Comparison of ENCODE assay signal across 9 cellular contexts in the genomic region with DNA sequence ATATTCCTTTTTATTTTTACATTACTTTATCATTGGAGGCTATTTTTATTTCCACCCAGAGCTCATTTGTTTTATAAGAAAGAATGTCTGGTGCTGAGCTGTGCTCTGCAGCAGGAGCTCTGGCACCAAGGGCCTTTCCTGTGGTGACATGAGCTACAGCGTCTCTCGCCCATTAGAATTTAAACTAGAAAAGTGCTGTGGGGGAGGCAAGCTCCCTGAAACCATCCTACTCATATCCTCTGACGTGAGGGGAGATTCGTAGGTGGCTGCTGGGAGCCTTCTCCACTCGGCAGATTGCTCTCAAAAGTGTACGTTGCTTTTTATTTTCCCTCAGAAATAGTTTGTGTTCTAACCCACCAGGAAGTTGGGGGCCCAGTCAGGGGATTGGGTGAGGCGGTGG.
A peak's percentile ranks its signal among the peaks of the same experiment; 100 is the strongest.
DNase-seq lines count a peak whose midpoint lies in the region; ATAC-seq and TF ChIP-seq lines count a peak whose summit lies in the region.
"Had no signal": no experiment of that assay in that cellular context is flagged by ENCODE, and none has a peak within 500 bp of the region (broad histone marks: within the 10 kb centered on the region; RNA-seq: fewer than 3 reads in every experiment).

No MANE protein-coding gene starts in this region.

- H3K9me3 Mint-ChIP-seq in activated T-helper 17 cell treated with anti-CD3 and anti-CD28 coated beads, Interleukin-2, amount 50 U/mL, for 72 hours, result peaks cover 5% of the 10 kb centered on the region

- no peaks in the 10 kb centered on the region; the same call in 1 of the 2 replicates for H3K79me2 ChIP-seq in MM.1S (ENCODE audit: low read length)

- H3K4me2 ChIP-seq in MM.1S (ENCODE audit: low read depth, low read length), result no peak overlapping the region

- peaks cover 26% of the 10 kb centered on the region for H3K36me3 Mint-ChIP-seq in activated T-helper 17 cell treated with anti-CD3 and anti-CD28 coated beads, Interleukin-2, amount 50 U/mL, for 72 hours (ENCODE audit: low read depth)

- no peaks in the 10 kb centered on the region for H3K4me1 ChIP-seq in MM.1S (ENCODE audit: low read length)
- peaks cover 5% of the 10 kb centered on the region for H3K4me1 ChIP-seq in right cardiac atrium (ENCODE audit: control insufficient read depth, insufficient read depth, low read length)
- H3K4me1 ChIP-seq: pancreas had no signal

- peak overlapping the region; percentile 77 for H3K27ac Mint-ChIP-seq in activated T-helper 17 cell treated with anti-CD3 and anti-CD28 coated beads, Interleukin-2, amount 50 U/mL, for 72 hours

- peak overlapping the region; percentile 79 for H3K4me3 Mint-ChIP-seq in activated T-helper 17 cell treated with anti-CD3 and anti-CD28 coated beads, Interleukin-2, amount 50 U/mL, for 72 hours

- H3K9ac ChIP-seq in MM.1S (ENCODE audit: low read length), result no peak overlapping the region

- no peaks in the 10 kb centered on the region; the same call in 1 of the 2 replicates for H3K36me3 ChIP-seq in MM.1S (replicated peaks; ENCODE audit: insufficient read depth, low read length)
- H3K36me3 ChIP-seq: pancreas had no signal

- TF ChIP-seq CTCF in MM.1S (IDR thresholded peaks at IDR 0.05; ENCODE audit: low read length), result no peak

- 21% methylated on average over 7 of the region's 7 CpGs for WGBS in right cardiac atrium

- no peaks in the 10 kb centered on the region for H3F3A ChIP-seq in MM.1S (ENCODE audit: insufficient read depth, low read length)

- intact Hi-C loops in right cardiac atrium (cut with DNase I), result no loop called here

- H4K20me1 ChIP-seq in MM.1S (ENCODE audit: insufficient read depth, low read length), result no peaks in the 10 kb centered on the region

- no peaks in the 10 kb centered on the region for H3K9me2 ChIP-seq in MM.1S (replicated peaks; ENCODE audit: insufficient read depth, low read length)

- ATAC-seq in activated T-helper 17 cell treated with anti-CD3 and anti-CD28 coated beads, Interleukin-2, amount 50 U/mL, for 72 hours (replicated peaks), result peak; percentile 89
- ATAC-seq in right cardiac atrium, result peak; percentile 43 to 64
- ATAC-seq in HG03095 (IDR thresholded peaks at IDR 0.05; ENCODE audit: unreplicated experiment), result no peak
- ATAC-seq: pancreas had no signal

- no peak overlapping the region for H2AFZ ChIP-seq in MM.1S (ENCODE audit: low read length)

- DNase-seq in MM.1S (no peak), right cardiac atrium (no peak), NCI-H2171 (lab: John Stamatoyannopoulos, UW) (no peak), HK-2 (ENCODE audit: unreplicated experiment) (no peak)
- peak; percentile 11 to 15 for DNase-seq in stimulated activated CD8-positive, alpha-beta memory T cell treated with anti-CD3 and anti-CD28 coated beads, Interleukin-4, amount 100 ng/mL, for 4 hours (ENCODE audit: low read depth in 2 of 2, low spot score in 1 of 2)
- DNase-seq: NCI-H2227 treated with DMSO at 0.1 percent for 48 hours, pancreas had no signal

- H3K27ac ChIP-seq in MM.1S (ENCODE audit: low read length), result peak overlapping the region; percentile 38; the same call in 1 of the 2 replicates
- peak overlapping the region; percentile 74 for H3K27ac ChIP-seq in right cardiac atrium (ENCODE audit: low read length)
- H3K27ac ChIP-seq: pancreas had no signal

- H3K27me3 ChIP-seq in MM.1S (replicated peaks; ENCODE audit: insufficient read depth, low read length), result no peaks in the 10 kb centered on the region
- H3K27me3 ChIP-seq in right cardiac atrium (ENCODE audit: control insufficient read depth, insufficient read depth), result no peaks in the 10 kb centered on the region
- H3K27me3 ChIP-seq: pancreas had no signal

- H3K4me1 Mint-ChIP-seq in activated T-helper 17 cell treated with anti-CD3 and anti-CD28 coated beads, Interleukin-2, amount 50 U/mL, for 72 hours, result peaks cover 51% of the 10 kb centered on the region

- H3K9me3 ChIP-seq in MM.1S (replicated peaks; ENCODE audit: insufficient read depth, low read length) (no peaks in the 10 kb centered on the region), right cardiac atrium (ENCODE audit: control insufficient read depth, low read length) (no peaks in the 10 kb centered on the region)
- H3K9me3 ChIP-seq: pancreas had no signal

- H3K27me3 Mint-ChIP-seq in activated T-helper 17 cell treated with anti-CD3 and anti-CD28 coated beads, Interleukin-2, amount 50 U/mL, for 72 hours, result no peaks in the 10 kb centered on the region

- H3K4me3 ChIP-seq in MM.1S (ENCODE audit: low read length) (no peak overlapping the region), right cardiac atrium (ENCODE audit: low read length) (peak overlapping the region; percentile 6)
- H3K4me3 ChIP-seq: pancreas had no signal

Comparison
In these comparisons a context has a peak if more than half of its experiments do, and no peak if none do; other contexts are left out.
1. DNase-seq: peak in stimulated activated CD8-positive, alpha-beta memory T cell treated with anti-CD3 and anti-CD28 coated beads, Interleukin-4, amount 100 ng/mL, for 4 hours (2 of 2); none in MM.1S (single experiment), right cardiac atrium (0 of 3), NCI-H2171 (single experiment) and HK-2 (single experiment).